In genomic region chr4:85681194-85681803, GRCh38 we compare ENCODE assay signal across 8 cellular contexts.
DNase-seq lines count a peak whose midpoint lies in the region; ATAC-seq and TF ChIP-seq lines count a peak whose summit lies in the region.

No MANE protein-coding gene starts in this region.

- WGBS in heart left ventricle, 4 donors = 28 to 38% (median 31%) methylated on average over 2 of the region's 2 CpGs
- 18 to 40% (median 25%) methylated on average over 2 of the region's 2 CpGs for WGBS in stomach, 5 donors

- H3K79me2 ChIP-seq in SU-DHL-6 (ENCODE audit: insufficient read depth, low read length) = no peaks in the 10 kb centered on the region; the same call in 1 of the 2 replicates

- DNase-seq in HFFc6 (peak; percentile 91), heart left ventricle (peak in 4 of 5 donors; percentile 31 to 60 (median 52)), stomach (no peak), SHP77 treated with DMSO at 0.1 percent for 48 hours (lab: John Stamatoyannopoulos, UW) (no peak), cerebellar cortex (ENCODE audit: low spot score) (no peak), NCI-H2171 (lab: John Stamatoyannopoulos, UW) (no peak), NCI-H510A (lab: John Stamatoyannopoulos, UW) (no peak)

- no peaks in the 10 kb centered on the region; the same call in 1 of the 2 replicates for H3K27me3 Mint-ChIP-seq in HFFc6 (ENCODE audit: insufficient read depth)

- no peak for TF ChIP-seq EP300 in stomach (IDR thresholded peaks at IDR 0.05)

- H3K4me2 ChIP-seq in SU-DHL-6 (ENCODE audit: low read depth, low read length, poor library complexity, severe bottlenecking) = peak overlapping the region; percentile 37

- peaks cover 8% of the 10 kb centered on the region for H3F3A ChIP-seq in SU-DHL-6 (ENCODE audit: insufficient read depth)

- H3K27me3 ChIP-seq in SU-DHL-6 (ENCODE audit: low read length) = no peaks in the 10 kb centered on the region
- H3K27me3 ChIP-seq in heart left ventricle = no peaks in the 10 kb centered on the region
- H3K27me3 ChIP-seq in stomach = no peaks in the 10 kb centered on the region

- peaks cover 20% of the 10 kb centered on the region for H3K4me1 Mint-ChIP-seq in HFFc6 (ENCODE audit: low read depth)

- no peak overlapping the region; the same call in 1 of the 2 replicates for H3K4me3 Mint-ChIP-seq in HFFc6

- H3K27ac ChIP-seq in SU-DHL-6 (ENCODE audit: low read depth, low read length) (peak overlapping the region; percentile 67), heart left ventricle (peak overlapping the region in 7 of 12 donors; percentile 6 to 89 (median 56)), stomach (peak overlapping the region in 3 of 5 donors; percentile 28 to 58 (median 46))

- H3K36me3 Mint-ChIP-seq in HFFc6 (ENCODE audit: low read depth) = no peaks in the 10 kb centered on the region

- H3K27ac Mint-ChIP-seq in HFFc6 = peak overlapping the region; percentile 80

- peaks cover 0 to 66% (median 3%) of the 10 kb centered on the region in 12 donors for H3K4me1 ChIP-seq in heart left ventricle
- H3K4me1 ChIP-seq in stomach = peaks cover 0 to 16% (median 4%) of the 10 kb centered on the region in 4 donors

- H3K36me3 ChIP-seq in SU-DHL-6 (ENCODE audit: low read length) (no peaks in the 10 kb centered on the region), heart left ventricle (no peaks in the 10 kb centered on the region), stomach (no peaks in the 10 kb centered on the region)

- peak; percentile 72 to 94 (median 94) for ATAC-seq in heart left ventricle

- H3K4me3 ChIP-seq in SU-DHL-6 (ENCODE audit: insufficient read depth, low read length, poor library complexity, severe bottlenecking) = no peak overlapping the region
- H3K4me3 ChIP-seq in heart left ventricle = no peak overlapping the region
- H3K4me3 ChIP-seq in stomach = no peak overlapping the region

- TF ChIP-seq CTCF in HFFc6 (IDR thresholded peaks at IDR 0.05) (no peak), SU-DHL-6 (IDR thresholded peaks at IDR 0.05; ENCODE audit: insufficient read depth, low read length, poor library complexity, severe bottlenecking) (no peak), heart left ventricle (IDR thresholded peaks at IDR 0.05) (no peak), stomach (IDR thresholded peaks at IDR 0.05) (no peak)

- no peaks in the 10 kb centered on the region for H3K9me3 Mint-ChIP-seq in HFFc6

- H2AFZ ChIP-seq in SU-DHL-6 (ENCODE audit: low read depth, low read length, severe bottlenecking) = no peak overlapping the region

- H3K9me3 ChIP-seq in SU-DHL-6 (ENCODE audit: insufficient read depth, low read length) (no peaks in the 10 kb centered on the region), heart left ventricle (peaks cover 0 to 8% (median 0%) of the 10 kb centered on the region in 12 donors), stomach (no peaks in the 10 kb centered on the region)

- no peak overlapping the region for H3K9ac ChIP-seq in SU-DHL-6 (ENCODE audit: low read length)

- no peaks in the 10 kb centered on the region for H3K9me2 ChIP-seq in SU-DHL-6 (replicated peaks; ENCODE audit: insufficient read depth, low read length)

- TF ChIP-seq POLR2A in heart left ventricle (IDR thresholded peaks at IDR 0.05) = no peak
- no peak for TF ChIP-seq POLR2A in stomach (IDR thresholded peaks at IDR 0.05)

- H4K20me1 ChIP-seq in SU-DHL-6 (ENCODE audit: low read depth, low read length) = no peaks in the 10 kb centered on the region

- intact Hi-C loops in heart left ventricle (cut with DNase I) = no loop called here
- intact Hi-C loops in stomach (cut with DNase I; ENCODE audit: low total_unique reads) = no loop called here

Comparison
In these comparisons a context has a peak if more than half of its experiments do, and no peak if none do; other contexts are left out.
1. DNase-seq: peak in HFFc6 (single experiment) and heart left ventricle (4 of 5); none in stomach (single experiment), SHP77 treated with DMSO at 0.1 percent for 48 hours (single experiment), cerebellar cortex (single experiment), NCI-H2171 (single experiment) and NCI-H510A (single experiment).
2. Peak in every context shown above with its lines, with median percentiles within 50 percentile points of each other: H3K27ac ChIP-seq.